In the genomic region with DNA sequence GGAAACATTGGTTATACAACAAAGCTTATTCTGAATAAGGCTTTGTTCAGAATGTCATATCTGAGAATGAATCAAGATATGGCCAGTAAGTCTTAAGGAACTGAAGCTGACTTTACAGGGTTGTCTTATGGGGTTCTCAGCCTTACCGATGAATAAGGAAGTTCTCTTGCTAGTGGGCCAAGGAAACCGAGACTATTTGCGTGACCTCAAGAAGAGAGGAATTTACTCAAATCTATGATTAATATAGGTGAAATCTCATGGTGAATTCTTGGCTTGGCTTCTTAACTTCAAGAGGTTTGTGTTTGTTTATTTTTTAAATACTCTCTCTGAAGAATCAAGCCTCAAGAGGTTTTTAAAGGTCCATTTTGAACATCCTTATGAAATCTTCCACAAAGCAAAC, we compare ENCODE assay signal across 22 cellular contexts. TPM values are rescaled to one million over a fixed set of nuclear protein-coding genes. Genes with fewer than 3 reads are reported as not detected.
DNase-seq lines count a peak whose midpoint lies in the region; ATAC-seq and TF ChIP-seq lines count a peak whose summit lies in the region.
"Had no signal": no experiment of that assay in that cellular context is flagged by ENCODE, and none has a peak within 500 bp of the region (broad histone marks: within the 10 kb centered on the region; RNA-seq: fewer than 3 reads in every experiment).

No MANE protein-coding gene starts in this region.

- H3K9me2 ChIP-seq in GM23248 (ENCODE audit: insufficient read depth) (no peaks in the 10 kb centered on the region), PC-3 (replicated peaks; ENCODE audit: low read length) (no peaks in the 10 kb centered on the region)

- no peak overlapping the region for H3K9ac ChIP-seq in GM23248
- peak overlapping the region; percentile 28 for H3K9ac ChIP-seq in PC-3 (ENCODE audit: low read length)

- 85 to 86% methylated on average over 3 of the region's 3 CpGs for WGBS in GM23248 (ENCODE audit: low coverage in 1 of 2, low lambda C conversion rate in 2 of 2, missing lambda C conversion rate in 2 of 2), 2 experiments
- 48 to 81% (median 77%) methylated on average over 3 of the region's 3 CpGs for WGBS in ovary, 3 donors

- TF ChIP-seq EP300 in ovary (IDR thresholded peaks at IDR 0.05): no peak

- H2AFZ ChIP-seq in GM23248 (no peak overlapping the region), PC-3 (ENCODE audit: low read length) (peak overlapping the region; percentile 20)

- H3K27ac ChIP-seq in GM23248 (no peak overlapping the region), PC-3 (ENCODE audit: low read length) (peak overlapping the region; percentile 79), ovary (no peak overlapping the region), SJCRH30 (no peak overlapping the region)
- H3K27ac ChIP-seq: gastroesophageal sphincter, tibial artery had no signal

- H4K20me1 ChIP-seq in GM23248 (ENCODE audit: insufficient read depth) (no peaks in the 10 kb centered on the region), PC-3 (ENCODE audit: low read length) (no peaks in the 10 kb centered on the region)

- in situ Hi-C loops in GM23248 (cut with MboI): no loop called here

- no peaks in the 10 kb centered on the region for H3K9me3 ChIP-seq in GM23248 (ENCODE audit: low read depth)
- H3K9me3 ChIP-seq in PC-3 (ENCODE audit: low read length): no peaks in the 10 kb centered on the region
- H3K9me3 ChIP-seq in ovary: no peaks in the 10 kb centered on the region
- no peaks in the 10 kb centered on the region for H3K9me3 ChIP-seq in SJCRH30 (replicated peaks)
- H3K9me3 ChIP-seq: tibial artery had no signal

- no TSS peak for BruUV-seq in PC-3 (replicated peaks; lab: Mats Ljungman, UMichigan)

- POLR2A ChIA-PET in PC-3 (lab: Charles Lee; ENCODE audit: unreplicated experiment): no interaction called here

- TF ChIP-seq CTCF in PC-3 (conservative IDR thresholded peaks at IDR 0.05; ENCODE audit: low read depth, low read length) (no peak), cardiac fibroblast (IDR thresholded peaks at IDR 0.05; ENCODE audit: low read depth, low read length) (no peak), ovary (IDR thresholded peaks at IDR 0.05) (no peak)

- no peaks in the 10 kb centered on the region for H3K79me2 ChIP-seq in GM23248 (ENCODE audit: insufficient read depth)
- H3K79me2 ChIP-seq in PC-3 (ENCODE audit: low read length): no peaks in the 10 kb centered on the region

- intact Hi-C loops in PC-3 (cut with micrococcal nuclease): no loop called here
- intact Hi-C loops in ovary (cut with DNase I): no loop called here

- peak; percentile 87 for ATAC-seq in PC-3
- ATAC-seq in HG03097 (IDR thresholded peaks at IDR 0.05; ENCODE audit: low FRiP score, unreplicated experiment): no peak
- ATAC-seq: gastroesophageal sphincter; stimulated activated naive CD8-positive, alpha-beta T cell treated with anti-CD3 and anti-CD28 coated beads, Interleukin-15, amount 100 ng/mL, for 72 hours had no signal

- H3K36me3 ChIP-seq in GM23248 (ENCODE audit: low read depth) (no peaks in the 10 kb centered on the region), PC-3 (ENCODE audit: low read depth, low read length) (no peaks in the 10 kb centered on the region), ovary (no peaks in the 10 kb centered on the region), SJCRH30 (no peaks in the 10 kb centered on the region)
- H3K36me3 ChIP-seq: gastroesophageal sphincter, tibial artery had no signal

- TF ChIP-seq POLR2A in ovary (IDR thresholded peaks at IDR 0.05): no peak

- no peak overlapping the region for H3K4me2 ChIP-seq in GM23248 (ENCODE audit: unreplicated experiment)
- peak overlapping the region; percentile 19 for H3K4me2 ChIP-seq in PC-3 (ENCODE audit: low read length)

- H3K4me1 ChIP-seq in GM23248 (ENCODE audit: insufficient read depth): no peaks in the 10 kb centered on the region
- H3K4me1 ChIP-seq in PC-3 (ENCODE audit: insufficient read depth, low read length): peaks cover 18% of the 10 kb centered on the region
- H3K4me1 ChIP-seq in ovary (ENCODE audit: insufficient read depth): peaks cover 3% of the 10 kb centered on the region
- peaks cover 15% of the 10 kb centered on the region for H3K4me1 ChIP-seq in SJCRH30
- H3K4me1 ChIP-seq: gastroesophageal sphincter, tibial artery had no signal

- H3K27me3 ChIP-seq in GM23248 (replicated peaks; ENCODE audit: insufficient read depth) (peaks cover 5% of the 10 kb centered on the region; the same call in 1 of the 2 replicates), PC-3 (ENCODE audit: low read length) (no peaks in the 10 kb centered on the region), ovary (no peaks in the 10 kb centered on the region), SJCRH30 (no peaks in the 10 kb centered on the region)
- H3K27me3 ChIP-seq: gastroesophageal sphincter, tibial artery had no signal

- H3K4me3 ChIP-seq in GM23248: no peak overlapping the region
- H3K4me3 ChIP-seq in PC-3 (ENCODE audit: low read length): no peak overlapping the region
- no peak overlapping the region for H3K4me3 ChIP-seq in cardiac fibroblast (replicated peaks in 1 of 2; ENCODE audit: low read depth in 2 of 2, low read length in 2 of 2)
- no peak overlapping the region for H3K4me3 ChIP-seq in skeletal muscle cell (ENCODE audit: low read depth, low read length)
- H3K4me3 ChIP-seq in ovary: no peak overlapping the region
- H3K4me3 ChIP-seq in SJCRH30: no peak overlapping the region
- H3K4me3 ChIP-seq: gastroesophageal sphincter, tibial artery had no signal

- DNase-seq in GM23248 (peak; percentile 3), PC-3 (peak; percentile 91), cardiac fibroblast (ENCODE audit: low read depth in 2 of 2) (peak; percentile 3 to 90), skeletal muscle cell (ENCODE audit: low read depth) (peak; percentile 32), ovary (no peak), SJCRH30 (no peak), NCI-H1694 treated with DMSO at 0.1 percent for 48 hours (lab: John Stamatoyannopoulos, UW) (no peak)
- DNase-seq: activated CD4-positive, alpha-beta memory T cell treated with anti-CD3 and anti-CD28 coated beads for 36 hours; activated effector memory CD4-positive, alpha-beta T cell treated with anti-CD3 and anti-CD28 coated beads, Interleukin-2, amount 50 U/mL, for 16 hours; DND-41; kidney glomerular epithelial cell; NCI-H1436; NCI-H2171; retina; stimulated activated CD4-positive, alpha-beta T cell treated with anti-CD3 and anti-CD28 coated beads, Interleukin-12 subunit alpha, Interleukin-12 subunit beta, amount 100 ng/mL, for 4 hours; stimulated activated CD4-positive, alpha-beta T cell treated with anti-CD3 and anti-CD28 coated beads, Interleukin-4, amount 100 ng/mL, for 4 hours; stimulated activated naive CD8-positive, alpha-beta T cell treated with anti-CD3 and anti-CD28 coated beads, Interleukin-15, amount 100 ng/mL, for 72 hours; tibial artery had no signal

- CTCF ChIA-PET in PC-3 (lab: Charles Lee): no interaction called here

- no peaks in the 10 kb centered on the region for H3F3A ChIP-seq in GM23248 (ENCODE audit: insufficient read depth)
- H3F3A ChIP-seq in PC-3 (ENCODE audit: low read length, unreplicated experiment): no peaks in the 10 kb centered on the region

RNA-seq across cellular contexts. Expression of a gene that starts 4.7 kb away (rescaled TPM):
- not detected in 2 replicates for total RNA-seq in GM23248 (2014; rRNA removed; shearing (Covaris generic))
- polyA plus RNA-seq in GM23248 (2016; fragmentation: Nextera tagmentation; extraction: Ambion mirVana) (not detected in 2 replicates), ovary (not detected)
- total RNA-seq in PC-3 (2014; rRNA removed) (not detected in 2 replicates), ovary (under 1 TPM in 1 of 7 donors, not detected in 6; 0.80 TPM)
- 10.5 and 16.0 TPM in 2 replicates for total RNA-seq in SJCRH30 (2014; rRNA removed; shearing (Covaris generic))
- total RNA-seq: activated CD4-positive, alpha-beta memory T cell treated with anti-CD3 and anti-CD28 coated beads for 36 hours; gastroesophageal sphincter; lung microvascular endothelial cell had no signal
- polyA plus RNA-seq: esophagus had no signal

RNA-seq across cellular contexts. Expression of a gene that starts 48.3 kb away (rescaled TPM):
- total RNA-seq in GM23248 (2014; rRNA removed; shearing (Covaris generic)): not detected in 2 replicates
- polyA plus RNA-seq in GM23248 (2016; fragmentation: Nextera tagmentation; extraction: Ambion mirVana) (not detected in 2 replicates), ovary (10 to 100 TPM; 22.8 to 40.0 TPM)
- total RNA-seq in PC-3 (2014; rRNA removed) (12.8 and 17.4 TPM in 2 replicates), ovary (10 to 100 TPM in 6 of 7 donors, 1 to 10 TPM in 1; 8.1 to 41.5 (median 30.7) TPM)
- 1.3 and 1.5 TPM in 2 replicates for total RNA-seq in SJCRH30 (2014; rRNA removed; shearing (Covaris generic))
- total RNA-seq: lung microvascular endothelial cell had no signal

Comparison
In these comparisons a context has a peak if more than half of its experiments do, and no peak if none do; other contexts are left out.
1. DNase-seq: peak in GM23248 (single experiment), PC-3 (single experiment), cardiac fibroblast (2 of 2) and skeletal muscle cell (single experiment); none in ovary (0 of 5), SJCRH30 (0 of 2) and NCI-H1694 treated with DMSO at 0.1 percent for 48 hours (single experiment).